In genomic region chr14:100285021-100285912, GRCh38 we compare ENCODE assay signal across 8 cellular contexts. TPM values are rescaled to one million over a fixed set of nuclear protein-coding genes. Genes with fewer than 3 reads are reported as not detected.
DNase-seq lines count a peak whose midpoint lies in the region; TF ChIP-seq lines count a peak whose summit lies in the region.

No MANE protein-coding gene starts in this region.

- H3K4me3 ChIP-seq in H7 (ENCODE audit: insufficient read depth, low read depth, low read length) (peak overlapping the region; percentile 74), cardiac fibroblast (replicated peaks in 1 of 2; ENCODE audit: low read depth in 2 of 2, low read length in 2 of 2) (peak overlapping the region; percentile 63 to 70)

- H3K27ac ChIP-seq in VCaP = peak overlapping the region; percentile 93

- no peaks in the 10 kb centered on the region for H3K27me3 ChIP-seq in H7 (ENCODE audit: control insufficient read depth, insufficient read depth, low read length)

- DNase-seq in NCI-H1436 (lab: John Stamatoyannopoulos, UW) = peak; percentile 65
- DNase-seq in NCI-H1436 treated with DMSO at 0.1 percent for 48 hours (lab: John Stamatoyannopoulos, UW) = no peak
- DNase-seq in H7 = peak; percentile 99
- peak; percentile 72 for DNase-seq in LoVo (ENCODE audit: low spot score)
- DNase-seq in cardiac fibroblast (ENCODE audit: low read depth in 2 of 2) = peak; percentile 59 to 66
- peak; percentile 76 for DNase-seq in kidney tubule cell (ENCODE audit: low spot score)
- peak; percentile 65 for DNase-seq in stimulated activated CD4-positive, alpha-beta T cell treated with anti-CD3 and anti-CD28 coated beads, Interleukin-2, amount 100 ng/mL, for 4 hours (ENCODE audit: low read depth)

- TF ChIP-seq CTCF in VCaP (conservative IDR thresholded peaks at IDR 0.05) = peak; percentile 88
- TF ChIP-seq CTCF in cardiac fibroblast (IDR thresholded peaks at IDR 0.05; ENCODE audit: low read depth, low read length) = peak; percentile 73

- H3K36me3 ChIP-seq in H7 (replicated peaks; ENCODE audit: control insufficient read depth, insufficient read depth, low read length) = peaks cover 2% of the 10 kb centered on the region

RNA-seq across cellular contexts. Expression of gene SLC25A29, which starts 21.0 kb away (rescaled TPM):
- total RNA-seq in H7 (2014; rRNA removed; shearing (Covaris generic)) = 124 and 131 TPM in 2 replicates

RNA-seq across cellular contexts. Expression of gene SLC25A47, which starts 37.9 kb away (rescaled TPM):
- total RNA-seq in H7 (2014; rRNA removed; shearing (Covaris generic)) = 0.07 and 0.18 TPM in 2 replicates

RNA-seq across cellular contexts. Expression of gene YY1, which starts 46.3 kb away (rescaled TPM):
- 50.9 and 68.9 TPM in 2 replicates for total RNA-seq in H7 (2014; rRNA removed; shearing (Covaris generic))
